ENCODE assay signal across 14 cellular contexts in genomic region chr2:42196070-42196402, GRCh38. TPM values are rescaled to one million over a fixed set of nuclear protein-coding genes. Genes with fewer than 3 reads are reported as not detected.
DNase-seq lines count a peak whose midpoint lies in the region; ATAC-seq and TF ChIP-seq lines count a peak whose summit lies in the region.
"Had no signal": no experiment of that assay in that cellular context is flagged by ENCODE, and none has a peak within 500 bp of the region (broad histone marks: within the 10 kb centered on the region; RNA-seq: fewer than 3 reads in every experiment).

No MANE protein-coding gene starts in this region.

- H3K4me1 ChIP-seq in SJCRH30 (peaks cover 16% of the 10 kb centered on the region), right lobe of liver (peaks cover 0 to 55% (median 18%) of the 10 kb centered on the region in 4 donors), stomach (peaks cover 12 to 86% (median 53%) of the 10 kb centered on the region in 4 donors)

- TF ChIP-seq CTCF in right lobe of liver (IDR thresholded peaks at IDR 0.05) (no peak), stomach (IDR thresholded peaks at IDR 0.05) (no peak)

- no peaks in the 10 kb centered on the region for H3K27me3 Mint-ChIP-seq in activated T-cell treated with anti-CD3 and anti-CD28 coated beads, Interleukin-2, amount 50 U/mL, for 72 hours (ENCODE audit: low read depth)

- WGBS in right lobe of liver (ENCODE audit: insufficient coverage, low coverage, low lambda C conversion rate, missing lambda C conversion rate), result 65% methylated on average over 2 of the region's 2 CpGs
- WGBS in stomach, 5 donors, result 77 to 92% (median 87%) methylated on average over 2 of the region's 2 CpGs

- no peak for TF ChIP-seq EP300 in stomach (IDR thresholded peaks at IDR 0.05)

- peak overlapping the region in 1 of 2 donors; percentile 0 for H3K4me3 Mint-ChIP-seq in activated T-cell treated with anti-CD3 and anti-CD28 coated beads, Interleukin-2, amount 50 U/mL, for 72 hours
- H3K4me3 Mint-ChIP-seq: activated CD8-positive, alpha-beta T cell treated with anti-CD3 and anti-CD28 coated beads, Interleukin-2, amount 10 ng/mL, durations not matched to agents 7 days and 5 days; stimulated activated effector memory CD8-positive, alpha-beta T cell treated with anti-CD3 and anti-CD28 coated beads, Interleukin-12 subunit alpha, Interleukin-12 subunit beta, amount 100 ng/mL, for 72 hours had no signal

- H3K27me3 ChIP-seq in SJCRH30 (no peaks in the 10 kb centered on the region), right lobe of liver (no peaks in the 10 kb centered on the region), stomach (no peaks in the 10 kb centered on the region)
- H3K27me3 ChIP-seq: ascending aorta had no signal

- H3K27ac ChIP-seq in SJCRH30 (peak overlapping the region; percentile 76), right lobe of liver (peak overlapping the region; percentile 37 to 82 (median 51)), stomach (peak overlapping the region in 4 of 5 donors; percentile 35 to 57 (median 46))
- H3K27ac ChIP-seq: ascending aorta, epithelial cell of prostate, skin epidermis had no signal

- peak overlapping the region; percentile 41 for H3K4me3 ChIP-seq in SJCRH30
- H3K4me3 ChIP-seq in right lobe of liver, result no peak overlapping the region
- no peak overlapping the region for H3K4me3 ChIP-seq in stomach
- H3K4me3 ChIP-seq: ascending aorta, skin epidermis had no signal

- H3K36me3 ChIP-seq in SJCRH30, result 0 out of 2 replicates have a peak, but pooled peaks cover 3% of the 10 kb centered on the region
- no peaks in the 10 kb centered on the region for H3K36me3 ChIP-seq in right lobe of liver
- H3K36me3 ChIP-seq in stomach, result no peaks in the 10 kb centered on the region
- H3K36me3 ChIP-seq: ascending aorta had no signal

- H3K9me3 Mint-ChIP-seq in activated T-cell treated with anti-CD3 and anti-CD28 coated beads, Interleukin-2, amount 50 U/mL, for 72 hours, result peaks cover 0 to 2% of the 10 kb centered on the region in 2 donors
- H3K9me3 Mint-ChIP-seq: stimulated activated effector memory CD8-positive, alpha-beta T cell treated with anti-CD3 and anti-CD28 coated beads, Interleukin-12 subunit alpha, Interleukin-12 subunit beta, amount 100 ng/mL, for 72 hours had no signal

- H3K4me1 Mint-ChIP-seq in activated T-cell treated with anti-CD3 and anti-CD28 coated beads, Interleukin-2, amount 50 U/mL, for 72 hours (ENCODE audit: low read depth), result peaks cover 69% of the 10 kb centered on the region

- peak overlapping the region; percentile 25 for H3K27ac Mint-ChIP-seq in activated T-cell treated with anti-CD3 and anti-CD28 coated beads, Interleukin-2, amount 50 U/mL, for 72 hours

- no peaks in the 10 kb centered on the region for H3K36me3 Mint-ChIP-seq in activated T-cell treated with anti-CD3 and anti-CD28 coated beads, Interleukin-2, amount 50 U/mL, for 72 hours (ENCODE audit: insufficient read depth in 2 of 2)
- H3K36me3 Mint-ChIP-seq: stimulated activated effector memory CD8-positive, alpha-beta T cell treated with anti-CD3 and anti-CD28 coated beads, Interleukin-12 subunit alpha, Interleukin-12 subunit beta, amount 100 ng/mL, for 72 hours had no signal

- H3K9me3 ChIP-seq in SJCRH30 (replicated peaks) (no peaks in the 10 kb centered on the region), right lobe of liver (no peaks in the 10 kb centered on the region), stomach (no peaks in the 10 kb centered on the region)
- H3K9me3 ChIP-seq: ascending aorta had no signal

- ATAC-seq in activated T-cell treated with anti-CD3 and anti-CD28 coated beads, Interleukin-2, amount 50 U/mL, for 72 hours (replicated peaks in 1 of 2), result no peak
- ATAC-seq in right lobe of liver, result no peak
- no peak for ATAC-seq in HG02571 (IDR thresholded peaks at IDR 0.05; ENCODE audit: unreplicated experiment)
- no peak for ATAC-seq in GM21576 (IDR thresholded peaks at IDR 0.05; ENCODE audit: unreplicated experiment)

- no peak for DNase-seq in activated T-cell treated with anti-CD3 and anti-CD28 coated beads, Interleukin-2, amount 50 U/mL, for 72 hours
- DNase-seq in activated T-cell treated with anti-CD3 and anti-CD28 coated beads, Interleukin-2, amount 50 U/mL, for 1 hour, result no peak
- DNase-seq in SJCRH30 (no peak), right lobe of liver (no peak), stomach (no peak), NCI-H2227 treated with DMSO at 0.1 percent for 48 hours (lab: John Stamatoyannopoulos, UW) (no peak)
- DNase-seq: activated effector memory CD4-positive, alpha-beta T cell treated with Interleukin-2 at 50 U/mL for 16 hours had no signal

- intact Hi-C loops in right lobe of liver (cut with DNase I), result loop anchor here in 1 of 2 donors (10.0 kb wide), 1 partner anchor 101 kb away; no protein-coding TSS in a partner anchor
- intact Hi-C loops in stomach (cut with DNase I; ENCODE audit: low total_unique reads), result no loop called here

- TF ChIP-seq POLR2A in right lobe of liver (IDR thresholded peaks at IDR 0.05) (no peak), stomach (IDR thresholded peaks at IDR 0.05) (no peak)

RNA-seq across cellular contexts. Expression of gene EML4, which starts 26.9 kb away (rescaled TPM):
- 10 to 100 TPM; 79.2 to 82.2 TPM for total RNA-seq in activated T-cell treated with anti-CD3 and anti-CD28 coated beads, Interleukin-2, amount 50 U/mL, for 72 hours
- total RNA-seq in SJCRH30 (2014; rRNA removed; shearing (Covaris generic)), result 117 and 128 TPM in 2 replicates
- total RNA-seq in right lobe of liver (10 to 100 TPM; 28.3 to 55.7 (median 36.7) TPM), stomach (100 to 1,000 TPM in 1 of 5 donors, 10 to 100 TPM in 4; 24.6 to 292 (median 65.3) TPM)
- 10 to 100 TPM; 10.2 to 13.3 (median 10.5) TPM for polyA plus RNA-seq in stomach
